In genomic region chr5:127518319-127518621, GRCh38 we compare ENCODE assay signal across 8 cellular contexts. TPM values are rescaled to one million over a fixed set of nuclear protein-coding genes. Genes with fewer than 3 reads are reported as not detected.
DNase-seq lines count a peak whose midpoint lies in the region; ATAC-seq and TF ChIP-seq lines count a peak whose summit lies in the region.

No MANE protein-coding gene starts in this region.

- peaks cover 24% of the 10 kb centered on the region for H3K9me3 ChIP-seq in NT2/D1 (ENCODE audit: insufficient read depth, low read length)
- H3K9me3 ChIP-seq in ectodermal cell (ENCODE audit: control insufficient read depth, low read length) = no peaks in the 10 kb centered on the region

- H2AFZ ChIP-seq in GM23338 = no peak overlapping the region

- WGBS in ectodermal cell, 2 experiments = 13 to 14% methylated on average over 10 of the region's 10 CpGs

- H3K4me1 ChIP-seq in GM23338 (ENCODE audit: insufficient read depth) (peaks cover 6% of the 10 kb centered on the region; the same call in 1 of the 2 replicates), NT2/D1 (ENCODE audit: insufficient read depth, insufficient read length) (no peaks in the 10 kb centered on the region), ectodermal cell (ENCODE audit: control insufficient read depth, insufficient read depth, low read length) (no peaks in the 10 kb centered on the region)

- H3K4me3 Mint-ChIP-seq in GM23338 (peak overlapping the region; percentile 89), nephron (peak overlapping the region; percentile 86 to 93 (median 86))

- H3K9me3 Mint-ChIP-seq in GM23338 (peaks cover 17% of the 10 kb centered on the region), nephron (peaks cover 3% of the 10 kb centered on the region)

- H3K27me3 Mint-ChIP-seq in GM23338 (ENCODE audit: insufficient read depth, low read depth, poor library complexity) (peaks cover 7% of the 10 kb centered on the region), nephron (ENCODE audit: low read depth) (no peaks in the 10 kb centered on the region)

- peak overlapping the region; percentile 94 for H3K4me3 ChIP-seq in GM08714 (ENCODE audit: low read length)
- peak overlapping the region; percentile 98 for H3K4me3 ChIP-seq in GM23338
- peak overlapping the region; percentile 94 for H3K4me3 ChIP-seq in NT2/D1 (ENCODE audit: insufficient read length, low read depth)
- H3K4me3 ChIP-seq in ectodermal cell (ENCODE audit: insufficient read depth, low read depth, low read length) = peak overlapping the region; percentile 99

- H3K9ac ChIP-seq in NT2/D1 (ENCODE audit: insufficient read length, low read depth) = peak overlapping the region; percentile 92

- H3K79me2 ChIP-seq in GM23338 (replicated peaks; ENCODE audit: insufficient read depth) = peaks cover 55% of the 10 kb centered on the region

- no peak for DNase-seq in GM23338 (ENCODE audit: low spot score)
- DNase-seq in NT2/D1 (ENCODE audit: low read depth, low spot score) = no peak
- no peak for DNase-seq in SKM-1 (lab: John Stamatoyannopoulos, UW; ENCODE audit: unreplicated experiment)
- DNase-seq in NOMO-1 treated with dmso at 0.1 percent for 144 hours (lab: John Stamatoyannopoulos, UW; ENCODE audit: unreplicated experiment) = no peak
- DNase-seq in stimulated activated CD4-positive, alpha-beta T cell treated with anti-CD3 and anti-CD28 coated beads, Interleukin-1b, Interleukin-23, amount 100 ng/mL, for 48 hours = no peak

- no peak for TF ChIP-seq CTCF in GM23338 (conservative IDR thresholded peaks at IDR 0.05; ENCODE audit: low read depth in 2 of 2)
- TF ChIP-seq CTCF in nephron (IDR thresholded peaks at IDR 0.05; ENCODE audit: unreplicated experiment in 3 of 3) = no peak

- H3K27ac ChIP-seq in GM23338 (ENCODE audit: low read depth) (peak overlapping the region; percentile 92), ectodermal cell (ENCODE audit: insufficient read depth, low read depth, low read length, poor library complexity, severe bottlenecking) (peak overlapping the region; percentile 80)

- H3K27me3 ChIP-seq in GM23338 (ENCODE audit: insufficient read depth) (no peaks in the 10 kb centered on the region), NT2/D1 (ENCODE audit: insufficient read depth, insufficient read length) (no peaks in the 10 kb centered on the region), ectodermal cell (ENCODE audit: control insufficient read depth, insufficient read depth, low read length, poor library complexity, severe bottlenecking) (no peaks in the 10 kb centered on the region)

- H3K36me3 ChIP-seq in GM23338 (ENCODE audit: insufficient read depth) (peaks cover 24% of the 10 kb centered on the region), NT2/D1 (ENCODE audit: insufficient read depth, insufficient read length, low read length) (peaks cover 43% of the 10 kb centered on the region), ectodermal cell (ENCODE audit: control insufficient read depth, insufficient read depth, low read length) (peaks cover 7% of the 10 kb centered on the region)

- H3F3A ChIP-seq in GM23338 (replicated peaks; ENCODE audit: low read depth) = no peaks in the 10 kb centered on the region

- H3K4me2 ChIP-seq in GM23338 = peak overlapping the region; percentile 82

- peak overlapping the region; percentile 83 for H3K27ac Mint-ChIP-seq in GM23338
- peak overlapping the region; percentile 72 to 88 (median 87) for H3K27ac Mint-ChIP-seq in nephron

- peaks cover 43% of the 10 kb centered on the region for H3K36me3 Mint-ChIP-seq in GM23338 (ENCODE audit: low read depth)
- peaks cover 39% of the 10 kb centered on the region for H3K36me3 Mint-ChIP-seq in nephron (ENCODE audit: low read depth)

- peaks cover 13% of the 10 kb centered on the region for H3K4me1 Mint-ChIP-seq in GM23338
- H3K4me1 Mint-ChIP-seq in nephron = peaks cover 42% of the 10 kb centered on the region

- H4K20me1 ChIP-seq in GM23338 (replicated peaks; ENCODE audit: insufficient read depth) = peaks cover 10% of the 10 kb centered on the region; the same call in 1 of the 2 replicates

- no peak for ATAC-seq in GM23338

- no peaks in the 10 kb centered on the region for H3K9me2 ChIP-seq in GM23338 (ENCODE audit: insufficient read depth)

TF ChIP-seq in GM23338, 12 proteins besides CTCF, POLR2A, EP300 and RAD21 (continues in another document):
- TF ChIP-seq POLR2AphosphoS5 (IDR thresholded peaks at IDR 0.05; ENCODE audit: low read depth) (no peak), EZH2 (IDR thresholded peaks at IDR 0.05; ENCODE audit: low read depth, unreplicated experiment) (no peak), ZNF114 (CRISPR knock-in tag; IDR thresholded peaks at IDR 0.05) (no peak), JUNB (IDR thresholded peaks at IDR 0.05; ENCODE audit: unreplicated experiment) (no peak), NANOG (IDR thresholded peaks at IDR 0.05; ENCODE audit: borderline replicate concordance) (no peak), ZNF331 (CRISPR knock-in tag; IDR thresholded peaks at IDR 0.05; ENCODE audit: low read depth) (no peak), REST (IDR thresholded peaks at IDR 0.05; ENCODE audit: unreplicated experiment) (no peak)

RNA-seq across cellular contexts. Expression of gene PRRC1, which starts 0.8 kb away (rescaled TPM):
- 64.7 and 65.8 TPM in 2 replicates for total RNA-seq in GM23338 (2014; rRNA removed; shearing (Covaris generic))
- 70.7 and 72.6 TPM in 2 replicates for polyA plus RNA-seq in GM23338 (2016; fragmentation: Nextera tagmentation; extraction: Ambion mirVana)
- 41.5 TPM for polyA plus RNA-seq in ectodermal cell (2013, experiment 1 of 4)
- polyA plus RNA-seq in ectodermal cell (2013, experiment 2 of 4) = 42.3 TPM
- 33.5 TPM for polyA plus RNA-seq in ectodermal cell (2013, experiment 3 of 4)
- 40.4 TPM for polyA plus RNA-seq in ectodermal cell (2013, experiment 4 of 4)
